In genomic region chr22:22882033-22882717, GRCh38 we compare ENCODE assay signal across 12 cellular contexts. TPM values are rescaled to one million over a fixed set of nuclear protein-coding genes. Genes with fewer than 3 reads are reported as not detected.
DNase-seq lines count a peak whose midpoint lies in the region; ATAC-seq and TF ChIP-seq lines count a peak whose summit lies in the region.
"Had no signal": no experiment of that assay in that cellular context is flagged by ENCODE, and none has a peak within 500 bp of the region (broad histone marks: within the 10 kb centered on the region; RNA-seq: fewer than 3 reads in every experiment).

No MANE protein-coding gene starts in this region.

- no peak overlapping the region for H3K4ac ChIP-seq in mesendoderm (ENCODE audit: low read depth, low read length)

- H4K20me1 ChIP-seq in GM23248 (ENCODE audit: insufficient read depth), result no peaks in the 10 kb centered on the region
- no peaks in the 10 kb centered on the region for H4K20me1 ChIP-seq in SU-DHL-6 (ENCODE audit: low read depth, low read length)

- no peak overlapping the region for H2BK5ac ChIP-seq in mesendoderm (ENCODE audit: low read length)

- H3K9me3 ChIP-seq in GM23248 (ENCODE audit: low read depth) (no peaks in the 10 kb centered on the region), SU-DHL-6 (ENCODE audit: insufficient read depth, low read length) (no peaks in the 10 kb centered on the region)

- no peak overlapping the region for H3K23ac ChIP-seq in mesendoderm (ENCODE audit: low read length)

- H3K36me3 ChIP-seq in GM23248 (ENCODE audit: low read depth) (no peaks in the 10 kb centered on the region), SU-DHL-6 (ENCODE audit: low read length) (no peaks in the 10 kb centered on the region), mesendoderm (ENCODE audit: control insufficient read depth, insufficient read depth, low read length) (no peaks in the 10 kb centered on the region)

- no peak overlapping the region for H3K27ac ChIP-seq in GM23248
- peak overlapping the region; percentile 98 for H3K27ac ChIP-seq in SU-DHL-6 (ENCODE audit: low read depth, low read length)
- H3K27ac ChIP-seq in mesendoderm (ENCODE audit: low read depth, low read length), result no peak overlapping the region

- H3K4me2 ChIP-seq in GM23248 (ENCODE audit: unreplicated experiment), result no peak overlapping the region
- peak overlapping the region; percentile 65 for H3K4me2 ChIP-seq in SU-DHL-6 (ENCODE audit: low read depth, low read length, poor library complexity, severe bottlenecking)
- H3K4me2 ChIP-seq in mesendoderm (ENCODE audit: low read length), result no peak overlapping the region

- no peak for ATAC-seq in HG02588 (IDR thresholded peaks at IDR 0.05; ENCODE audit: unreplicated experiment)
- no peak for ATAC-seq in GM21619 (IDR thresholded peaks at IDR 0.05; ENCODE audit: unreplicated experiment)
- ATAC-seq: Panc1 had no signal

- H3F3A ChIP-seq in GM23248 (ENCODE audit: insufficient read depth), result no peaks in the 10 kb centered on the region
- H3F3A ChIP-seq in SU-DHL-6 (ENCODE audit: insufficient read depth), result peaks cover 86% of the 10 kb centered on the region

- H3K9ac ChIP-seq in GM23248, result no peak overlapping the region
- peak overlapping the region; percentile 66 for H3K9ac ChIP-seq in SU-DHL-6 (ENCODE audit: low read length)
- H3K9ac ChIP-seq in mesendoderm (ENCODE audit: low read length), result no peak overlapping the region

- H2BK15ac ChIP-seq in mesendoderm (replicated peaks; ENCODE audit: low read depth), result no peak overlapping the region

- no peaks in the 10 kb centered on the region for H3K9me2 ChIP-seq in GM23248 (ENCODE audit: insufficient read depth)
- H3K9me2 ChIP-seq in SU-DHL-6 (replicated peaks; ENCODE audit: insufficient read depth, low read length), result no peaks in the 10 kb centered on the region

- H2AK5ac ChIP-seq in mesendoderm (ENCODE audit: low read length), result no peak overlapping the region

- H3K4me3 ChIP-seq in GM23248, result no peak overlapping the region
- peak overlapping the region; percentile 42 for H3K4me3 ChIP-seq in SU-DHL-6 (ENCODE audit: insufficient read depth, low read length, poor library complexity, severe bottlenecking)
- no peak overlapping the region for H3K4me3 ChIP-seq in mesendoderm (ENCODE audit: low read length)

- no peak overlapping the region for H4K5ac ChIP-seq in mesendoderm (ENCODE audit: low read length)

- H3K18ac ChIP-seq in mesendoderm (ENCODE audit: low read length), result no peak overlapping the region

- H3K79me2 ChIP-seq in GM23248 (ENCODE audit: insufficient read depth) (no peaks in the 10 kb centered on the region), SU-DHL-6 (ENCODE audit: insufficient read depth, low read length) (peaks cover 20% of the 10 kb centered on the region), mesendoderm (ENCODE audit: control insufficient read depth, insufficient read depth, low read length) (no peaks in the 10 kb centered on the region)

- in situ Hi-C loops in GM23248 (cut with MboI), result no loop called here

- H3K4me1 ChIP-seq in GM23248 (ENCODE audit: insufficient read depth) (no peaks in the 10 kb centered on the region), mesendoderm (ENCODE audit: control insufficient read depth, low read depth, low read length) (no peaks in the 10 kb centered on the region)

- H3K27me3 ChIP-seq in GM23248 (replicated peaks; ENCODE audit: insufficient read depth) (peaks cover 11% of the 10 kb centered on the region; the same call in 1 of the 2 replicates), SU-DHL-6 (ENCODE audit: low read length) (no peaks in the 10 kb centered on the region), mesendoderm (ENCODE audit: insufficient read depth, low read length, poor library complexity) (no peaks in the 10 kb centered on the region)

- no peak overlapping the region for H3K56ac ChIP-seq in mesendoderm (ENCODE audit: low read length)

- no peaks in the 10 kb centered on the region for H3K79me1 ChIP-seq in mesendoderm (ENCODE audit: low read length)

- H2BK120ac ChIP-seq in mesendoderm (ENCODE audit: low read depth, low read length), result no peak overlapping the region

- H4K8ac ChIP-seq in mesendoderm (ENCODE audit: low read depth, low read length), result no peak overlapping the region

- H2AFZ ChIP-seq in GM23248 (no peak overlapping the region), SU-DHL-6 (ENCODE audit: low read depth, low read length, severe bottlenecking) (no peak overlapping the region)

- no peak for TF ChIP-seq CTCF in SU-DHL-6 (IDR thresholded peaks at IDR 0.05; ENCODE audit: insufficient read depth, low read length, poor library complexity, severe bottlenecking)

- DNase-seq in ELR (ENCODE audit: low read depth) (peak; percentile 19), GM23248 (peak; percentile 23), mesendoderm (peak; percentile 11), NK-92 (lab: John Stamatoyannopoulos, UW; ENCODE audit: unreplicated experiment) (no peak)

- WGBS in GM23248 (ENCODE audit: low coverage in 1 of 2, low lambda C conversion rate in 2 of 2, missing lambda C conversion rate in 2 of 2), 2 experiments, result 58 to 68% methylated on average over 6 of the region's 6 CpGs
- no CpG with 5 or more reads among the region's 6 CpGs for WGBS in mesendoderm (ENCODE audit: extremely low coverage, insufficient coverage, low lambda C conversion rate)

RNA-seq across cellular contexts. Expression of gene IGLL5, which starts 5.4 kb away (rescaled TPM):
- not detected in 2 replicates for total RNA-seq in GM23248 (2014; rRNA removed; shearing (Covaris generic))
- polyA plus RNA-seq in GM23248 (2016; fragmentation: Nextera tagmentation; extraction: Ambion mirVana), result not detected in 2 replicates
- polyA plus RNA-seq in mesendoderm (2013, experiment 1 of 2), result not detected
- polyA plus RNA-seq in mesendoderm (2013, experiment 2 of 2), result 0.04 TPM
- total RNA-seq: activated CD8-positive, alpha-beta memory T cell treated with anti-CD3 and anti-CD28 coated beads for 36 hours; fibroblast of lung; lower leg skin; renal cortical epithelial cell had no signal
- polyA plus RNA-seq: fibroblast of lung had no signal
